1 cellular context compared by ENCODE assay signal in genomic region chr11:122882809-122883681, GRCh38.
TF ChIP-seq lines count a peak whose summit lies in the region.

No MANE protein-coding gene starts in this region.

TF ChIP-seq in HepG2, 621 proteins besides CTCF, POLR2A, EP300 and RAD21 (continued from another document):
- TF ChIP-seq, protein P1, sequence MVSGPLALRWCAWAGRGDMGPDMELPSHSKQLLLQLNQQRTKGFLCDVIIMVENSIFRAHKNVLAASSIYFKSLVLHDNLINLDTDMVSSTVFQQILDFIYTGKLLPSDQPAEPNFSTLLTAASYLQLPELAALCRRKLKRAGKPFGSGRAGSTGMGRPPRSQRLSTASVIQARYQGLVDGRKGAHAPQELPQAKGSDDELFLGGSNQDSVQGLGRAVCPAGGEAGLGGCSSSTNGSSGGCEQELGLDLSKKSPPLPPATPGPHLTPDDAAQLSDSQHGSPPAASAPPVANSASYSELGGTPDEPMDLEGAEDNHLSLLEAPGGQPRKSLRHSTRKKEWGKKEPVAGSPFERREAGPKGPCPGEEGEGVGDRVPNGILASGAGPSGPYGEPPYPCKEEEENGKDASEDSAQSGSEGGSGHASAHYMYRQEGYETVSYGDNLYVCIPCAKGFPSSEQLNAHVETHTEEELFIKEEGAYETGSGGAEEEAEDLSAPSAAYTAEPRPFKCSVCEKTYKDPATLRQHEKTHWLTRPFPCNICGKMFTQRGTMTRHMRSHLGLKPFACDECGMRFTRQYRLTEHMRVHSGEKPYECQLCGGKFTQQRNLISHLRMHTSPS (CRISPR knock-in tag; IDR thresholded peaks at IDR 0.05; ENCODE audit: low read depth): no peak
- TF ChIP-seq PHF8 (CRISPR knock-in tag; IDR thresholded peaks at IDR 0.05) (no peak), GZF1 (CRISPR knock-in tag; IDR thresholded peaks at IDR 0.05) (no peak), KDM5A (IDR thresholded peaks at IDR 0.05; ENCODE audit: borderline replicate concordance, low read length) (no peak), ZNF879 (CRISPR knock-in tag; IDR thresholded peaks at IDR 0.05) (no peak), PHF21A (CRISPR knock-in tag; IDR thresholded peaks at IDR 0.05) (no peak)
